Comparison of ENCODE assay signal across 17 cellular contexts in genomic region chr3:97862582-97862981, GRCh38. TPM values are rescaled to one million over a fixed set of nuclear protein-coding genes. Genes with fewer than 3 reads are reported as not detected.
DNase-seq lines count a peak whose midpoint lies in the region; ATAC-seq and TF ChIP-seq lines count a peak whose summit lies in the region.
"Had no signal": no experiment of that assay in that cellular context is flagged by ENCODE, and none has a peak within 500 bp of the region (broad histone marks: within the 10 kb centered on the region; RNA-seq: fewer than 3 reads in every experiment).

No MANE protein-coding gene starts in this region.

- H3K9ac ChIP-seq in GM23248: no peak overlapping the region

- no peak overlapping the region for H2AFZ ChIP-seq in GM23248

- H3K9me3 ChIP-seq in right cardiac atrium (ENCODE audit: control insufficient read depth, low read length) (no peaks in the 10 kb centered on the region), GM23248 (ENCODE audit: low read depth) (no peaks in the 10 kb centered on the region)

- H4K20me1 ChIP-seq in GM23248 (ENCODE audit: insufficient read depth): no peaks in the 10 kb centered on the region

- H3K36me3 ChIP-seq in GM23248 (ENCODE audit: low read depth): peaks cover 8% of the 10 kb centered on the region; the same call in 1 of the 2 replicates

- intact Hi-C loops in Right ventricle myocardium superior (cut with DNase I): no loop called here
- intact Hi-C loops in right cardiac atrium (cut with DNase I): no loop called here

- TF ChIP-seq CTCF in epithelial cell of proximal tubule (conservative IDR thresholded peaks at IDR 0.05; ENCODE audit: low read depth, low read length): no peak

- H3K4me1 ChIP-seq in right cardiac atrium (ENCODE audit: control insufficient read depth, insufficient read depth, low read length) (peaks cover 4% of the 10 kb centered on the region), GM23248 (ENCODE audit: insufficient read depth) (peaks cover 11% of the 10 kb centered on the region)

- no peaks in the 10 kb centered on the region for H3K27me3 ChIP-seq in right cardiac atrium (ENCODE audit: control insufficient read depth, insufficient read depth)
- H3K27me3 ChIP-seq in GM23248 (replicated peaks; ENCODE audit: insufficient read depth): no peaks in the 10 kb centered on the region

- H3K27ac ChIP-seq in right cardiac atrium (ENCODE audit: low read length) (no peak overlapping the region), GM23248 (peak overlapping the region; percentile 42; the same call in 1 of the 2 replicates)

- no peak overlapping the region for H3K4me3 ChIP-seq in right cardiac atrium (ENCODE audit: low read length)
- H3K4me3 ChIP-seq in GM23248: no peak overlapping the region
- no peak overlapping the region for H3K4me3 ChIP-seq in epithelial cell of proximal tubule (ENCODE audit: low read depth, low read length)

- H3K79me2 ChIP-seq in GM23248 (ENCODE audit: insufficient read depth): peaks cover 82% of the 10 kb centered on the region

- in situ Hi-C loops in GM23248 (cut with MboI): no loop called here

- no peaks in the 10 kb centered on the region for H3K9me2 ChIP-seq in GM23248 (ENCODE audit: insufficient read depth)

- peak; percentile 36 for ATAC-seq in Right ventricle myocardium superior (ENCODE audit: poor library complexity)
- no peak for ATAC-seq in right cardiac atrium
- no peak for ATAC-seq in HG03457 (IDR thresholded peaks at IDR 0.05; ENCODE audit: unreplicated experiment)
- ATAC-seq: HCT116 had no signal

- WGBS in right cardiac atrium: 76% methylated on average over 1 of the region's 1 CpG
- 88 to 97% methylated on average over 1 of the region's 1 CpG for WGBS in GM23248 (ENCODE audit: low coverage in 1 of 2, low lambda C conversion rate in 2 of 2, missing lambda C conversion rate in 2 of 2), 2 experiments

- DNase-seq in Right ventricle myocardium superior (no peak), right cardiac atrium (no peak), GM23248 (no peak), epithelial cell of proximal tubule (ENCODE audit: low read depth) (peak; percentile 26), renal cortical epithelial cell (ENCODE audit: low read depth) (peak; percentile 66), DMS79 treated with DMSO at 0.1 percent for 48 hours (lab: John Stamatoyannopoulos, UW) (no peak), HT-29 (ENCODE audit: low spot score) (no peak)
- DNase-seq: 8988T; C1 segment of cervical spinal cord; Calu3; CD4-positive, alpha-beta memory T cell; COR-L47; DMS53; DND-41; H9 had no signal

- H3K4me2 ChIP-seq in GM23248 (ENCODE audit: unreplicated experiment): peak overlapping the region; percentile 34

- H3F3A ChIP-seq in GM23248 (ENCODE audit: insufficient read depth): peaks cover 8% of the 10 kb centered on the region

RNA-seq across cellular contexts. Expression of gene CRYBG3, which starts 40.8 kb away (rescaled TPM):
- total RNA-seq in Right ventricle myocardium superior (18.6 TPM), right cardiac atrium (10 to 100 TPM; 21.1 to 23.4 (median 23.0) TPM), epithelial cell of proximal tubule (5.6 and 7.5 TPM in 2 replicates), renal cortical epithelial cell (15.8 and 39.9 TPM in 2 replicates)
- polyA plus RNA-seq in right cardiac atrium (9.5 TPM), GM23248 (2016; fragmentation: Nextera tagmentation; extraction: Ambion mirVana) (3.3 and 4.3 TPM in 2 replicates)
- total RNA-seq in GM23248 (2014; rRNA removed; shearing (Covaris generic)): 16.8 and 16.9 TPM in 2 replicates
- total RNA-seq in HT-29 (2014; rRNA removed; shearing (Covaris generic)): 6.9 and 9.8 TPM in 2 replicates

Comparison
In these comparisons a context has a peak if more than half of its experiments do, and no peak if none do; other contexts are left out.
1. DNase-seq: peak in epithelial cell of proximal tubule (single experiment) and renal cortical epithelial cell (single experiment); none in Right ventricle myocardium superior (single experiment), right cardiac atrium (0 of 3), GM23248 (single experiment), DMS79 treated with DMSO at 0.1 percent for 48 hours (single experiment) and HT-29 (single experiment).